Comparison of ENCODE assay signal across 34 cellular contexts in the genomic region with DNA sequence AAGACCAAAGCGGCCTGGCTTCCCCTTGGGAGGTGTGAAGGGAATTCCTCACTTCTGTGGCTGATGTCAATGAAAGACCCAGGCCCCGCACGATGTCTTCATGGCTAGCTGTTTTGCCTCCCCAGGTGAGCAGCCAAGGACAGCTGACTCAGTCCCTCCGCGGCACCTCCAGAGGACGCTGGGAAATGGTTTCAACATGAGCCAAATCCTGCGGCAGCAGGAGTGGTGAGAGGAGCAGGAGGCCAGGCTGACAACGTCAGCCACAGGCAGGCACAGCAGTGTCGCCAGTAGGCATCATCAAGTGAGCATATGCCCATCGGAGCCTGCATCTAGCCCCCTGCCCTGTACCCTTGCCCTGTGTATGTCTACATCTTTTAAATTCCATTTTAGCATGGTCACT.
"Had no signal": no experiment of that assay in that cellular context is flagged by ENCODE, and none has a peak within 500 bp of the region (broad histone marks: within the 10 kb centered on the region; RNA-seq: fewer than 3 reads in every experiment).

No MANE protein-coding gene starts in this region.

- DNase-seq: Karpas-422, Kasumi-1, MG63, MM.1S, MV-4-11, NCI-H1048, NCI-H1092, NCI-H1092 treated with DMSO at 0.1 percent for 48 hours, NCI-H1105, NCI-H1105 treated with DMSO at 0.1 percent for 48 hours, NCI-H1417, NCI-H1417 treated with DMSO at 0.1 percent for 48 hours, NCI-H1436, NCI-H1436 treated with DMSO at 0.1 percent for 48 hours, NCI-H146, NCI-H1694, NCI-H1694 treated with DMSO at 0.1 percent for 48 hours, NCI-H187, NCI-H187 treated with DMSO at 0.1 percent for 48 hours, NCI-H1930, NCI-H2029, NCI-H2029 treated with DMSO at 0.1 percent for 48 hours, NCI-H2081, NCI-H2081 treated with DMSO at 0.1 percent for 48 hours, NCI-H2107, NCI-H2171, NCI-H2171 treated with DMSO at 0.1 percent for 48 hours, NCI-H2227 treated with DMSO at 0.1 percent for 48 hours, NCI-H226, NCI-H345, NCI-H446, NCI-H446 treated with DMSO at 0.1 percent for 48 hours, NCI-H510A, NCI-H510A treated with DMSO at 0.1 percent for 48 hours had no signal
